8 cellular contexts compared by ENCODE assay signal in the genomic region with DNA sequence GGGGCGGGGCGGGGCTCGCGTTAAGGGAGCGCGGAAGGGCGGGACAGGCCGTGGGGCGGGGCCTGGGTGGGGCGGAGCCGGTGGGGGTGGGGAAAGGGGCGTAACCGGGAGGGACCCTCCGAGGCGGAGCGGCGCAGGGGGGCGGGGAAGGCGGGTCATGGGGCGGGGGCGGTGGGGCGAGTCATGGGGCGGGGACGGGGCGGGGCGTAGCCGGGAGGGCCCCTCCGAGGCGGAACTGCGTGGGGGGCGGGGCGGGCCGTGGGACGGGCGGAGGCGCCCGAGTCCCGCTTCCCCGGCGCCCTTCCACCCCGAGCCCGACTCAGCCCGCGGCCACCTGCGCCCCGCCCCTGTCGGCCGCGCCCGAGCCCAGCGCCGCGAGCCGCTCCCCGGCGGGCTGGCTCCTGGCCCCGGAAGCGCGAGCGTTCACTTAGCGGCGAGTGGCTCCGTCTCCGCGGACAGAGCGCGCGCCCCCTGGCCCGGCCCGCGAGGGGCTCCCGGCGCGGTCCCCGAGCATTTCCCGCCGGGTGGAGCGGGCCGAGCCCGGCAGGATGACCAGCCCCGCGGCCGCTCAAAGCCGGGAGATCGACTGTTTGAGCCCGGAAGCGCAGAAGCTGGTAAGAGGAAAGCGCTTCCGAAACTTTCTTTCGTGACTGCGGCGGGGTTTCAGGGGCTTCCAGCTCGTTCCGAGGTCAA.
DNase-seq lines count a peak whose midpoint lies in the region; ATAC-seq and TF ChIP-seq lines count a peak whose summit lies in the region.

No MANE protein-coding gene starts in this region.

- no peaks in the 10 kb centered on the region for H3K9me3 ChIP-seq in neuron (ENCODE audit: low read length)

- ATAC-seq in GM21528 (IDR thresholded peaks at IDR 0.05; ENCODE audit: low FRiP score, unreplicated experiment), result peak; percentile 47

- peak overlapping the region; percentile 98 for H3K27ac ChIP-seq in RWPE1
- peak overlapping the region; percentile 25 for H3K27ac ChIP-seq in temporal lobe (ENCODE audit: low read depth, low read length)

- H3K4me3 ChIP-seq in Jurkat, Clone E6-1 (ENCODE audit: low read length), result peak overlapping the region; percentile 71
- peak overlapping the region; percentile 88 for H3K4me3 ChIP-seq in fibroblast of villous mesenchyme (ENCODE audit: low read depth, low read length)
- H3K4me3 ChIP-seq in neuron (ENCODE audit: low read length), result peak overlapping the region; percentile 58

- TF ChIP-seq CTCF in RWPE1 (conservative IDR thresholded peaks at IDR 0.05; ENCODE audit: low read depth), result no peak
- TF ChIP-seq CTCF in fibroblast of villous mesenchyme (IDR thresholded peaks at IDR 0.05; ENCODE audit: insufficient read depth, low read depth, low read length), result no peak

- POLR2A ChIA-PET in RWPE1 (lab: Yijun Ruan, JAX; ENCODE audit: low non-redundant PET), result no interaction called here

- no peaks in the 10 kb centered on the region for H3K36me3 ChIP-seq in neuron (ENCODE audit: insufficient read depth, low read length)

- H2AFZ ChIP-seq in neuron (ENCODE audit: low read depth, low read length), result peak overlapping the region; percentile 87

- DNase-seq in DMS114 treated with DMSO at 0.1 percent for 48 hours (lab: John Stamatoyannopoulos, UW; ENCODE audit: unreplicated experiment) (peak; percentile 67), RWPE1 (ENCODE audit: low spot score) (peak; percentile 96), fibroblast of villous mesenchyme (ENCODE audit: low read depth) (peak; percentile 94)
- DNase-seq in Jurkat, Clone E6-1 (ENCODE audit: low read depth, low spot score), result peak; percentile 71
- peak; percentile 93 for DNase-seq in activated effector memory CD4-positive, alpha-beta T cell treated with Interleukin-2 at 50 U/mL for 16 hours

- peaks cover 34% of the 10 kb centered on the region for H3K4me1 ChIP-seq in neuron (ENCODE audit: insufficient read depth, low read length)

- CTCF ChIA-PET in RWPE1 (lab: Yijun Ruan, JAX), result interaction anchor here (0.5 to 2.9 kb wide), 3 partner anchors 18 to 614 kb away, joined by 3 to 12 read pairs (median 3); no protein-coding TSS in a partner anchor

- H3K27me3 ChIP-seq in neuron (ENCODE audit: insufficient read depth, low read length), result no peaks in the 10 kb centered on the region

Comparison
In these comparisons a context has a peak if more than half of its experiments do, and no peak if none do; other contexts are left out.
1. Peak in every context shown above with its lines: DNase-seq, ATAC-seq, H3K4me3 ChIP-seq and H3K27ac ChIP-seq.